18 cellular contexts compared by ENCODE assay signal in genomic region chr10:5860039-5860438, GRCh38. TPM values are rescaled to one million over a fixed set of nuclear protein-coding genes. Genes with fewer than 3 reads are reported as not detected.
DNase-seq lines count a peak whose midpoint lies in the region; ATAC-seq, FAIRE-seq and TF ChIP-seq lines count a peak whose summit lies in the region.
"Had no signal": no experiment of that assay in that cellular context is flagged by ENCODE, and none has a peak within 500 bp of the region (broad histone marks: within the 10 kb centered on the region; RNA-seq: fewer than 3 reads in every experiment).

No MANE protein-coding gene starts in this region.

- no peaks in the 10 kb centered on the region for H3K27me3 ChIP-seq in cardiac muscle cell
- no peaks in the 10 kb centered on the region for H3K27me3 ChIP-seq in H1 (replicated peaks in 1 of 4; ENCODE audit: control insufficient read depth in 3 of 4, extremely low read depth in 1 of 4, insufficient read depth in 3 of 4, low read length in 3 of 4)
- H3K27me3 ChIP-seq: SJCRH30, testis, vagina had no signal

- 95% methylated on average over 6 of the region's 6 CpGs; no CpG with 5 or more reads in 1 of the 2 experiments for WGBS in H1 (ENCODE audit: extremely low coverage in 1 of 2, insufficient coverage in 1 of 2, insufficient read length in 1 of 2, insufficient replicate concordance in 2 of 2, low coverage in 1 of 2, low lambda C conversion rate in 2 of 2, missing lambda C conversion rate in 1 of 2), 2 experiments

- H3K4me3 ChIP-seq in cardiac muscle cell, result no peak overlapping the region
- no peak overlapping the region for H3K4me3 ChIP-seq in H1 (ENCODE audit: extremely low read depth in 1 of 4, insufficient read depth in 2 of 4, low read depth in 3 of 4, low read length in 4 of 4)
- H3K4me3 ChIP-seq: SJCRH30, testis, vagina had no signal

- no peak for TF ChIP-seq RAD21 in H1 (IDR thresholded peaks at IDR 0.05 in 1 of 2, conservative IDR thresholded peaks at IDR 0.05 in 1 of 2; ENCODE audit: low read depth in 2 of 2, low read length in 2 of 2)

- DNase-seq in cardiac muscle cell (ENCODE audit: low read depth in 1 of 2, low spot score in 1 of 2) (no peak), left ventricle myocardium superior (no peak), H1 (ENCODE audit: low read depth in 1 of 2, low spot score in 2 of 2) (no peak), substantia nigra (lab: John Stamatoyannopoulos, UW) (peak in 6 of 49 donors; percentile 11 to 36 (median 20))
- DNase-seq: 8988T; activated CD4-positive, alpha-beta T cell treated with anti-CD3 and anti-CD28 coated beads, Interleukin-2, amount 10 ng/mL, durations not matched to agents 7 days and 5 days; AML-193; DND-41; H9; NCI-H1417 treated with DMSO at 0.1 percent for 48 hours; NCI-H526 treated with DMSO at 0.1 percent for 48 hours; SJCRH30; testis had no signal

- H3K4me1 ChIP-seq in cardiac muscle cell (ENCODE audit: low read depth), result no peaks in the 10 kb centered on the region
- H3K4me1 ChIP-seq in H1 (replicated peaks in 1 of 4; ENCODE audit: control insufficient read depth in 3 of 4, insufficient read depth in 4 of 4, low read length in 3 of 4), result no peaks in the 10 kb centered on the region; a peak in 1 of 7 replicates
- H3K4me1 ChIP-seq: SJCRH30, testis, vagina had no signal

- TF ChIP-seq EP300 in H1 (IDR thresholded peaks at IDR 0.05; ENCODE audit: borderline replicate concordance in 1 of 2, low read depth in 2 of 2, low read length in 2 of 2), result no peak

- no peak overlapping the region for H3K56ac ChIP-seq in H1 (replicated peaks; ENCODE audit: insufficient read length, low read depth, low read length)

- H3K4me2 ChIP-seq in H1 (ENCODE audit: insufficient read depth in 1 of 2, low read depth in 2 of 2, low read length in 2 of 2), result no peak overlapping the region

- H4K20me1 ChIP-seq in H1 (replicated peaks in 1 of 2; ENCODE audit: control insufficient read depth in 1 of 2, insufficient read depth in 2 of 2, low read length in 2 of 2), result peaks cover 0 to 2% of the 10 kb centered on the region in 2 experiments

- no peaks in the 10 kb centered on the region for H3K23me2 ChIP-seq in H1 (ENCODE audit: low read depth, low read length)

- TF ChIP-seq CTCF in cardiac muscle cell (IDR thresholded peaks at IDR 0.05; ENCODE audit: low read depth, low read length) (no peak), H1 (IDR thresholded peaks at IDR 0.05; ENCODE audit: control extremely low read depth in 1 of 3, insufficient read depth in 1 of 3, low read depth in 1 of 3, low read length in 3 of 3) (no peak)

- no peak overlapping the region for H2AFZ ChIP-seq in H1 (ENCODE audit: low read length)

- peak overlapping the region; percentile 25; the same call in 1 of the 2 replicates for H4K8ac ChIP-seq in H1 (ENCODE audit: extremely low read depth, insufficient read depth, low read length)

- ATAC-seq in left ventricle myocardium superior (no peak), GM18519 (IDR thresholded peaks at IDR 0.05; ENCODE audit: low FRiP score, unreplicated experiment) (no peak), HG03196 (IDR thresholded peaks at IDR 0.05; ENCODE audit: unreplicated experiment) (no peak)
- ATAC-seq: activated T-helper 17 cell treated with anti-CD3 and anti-CD28 coated beads, Interleukin-2, amount 50 U/mL, for 72 hours; natural killer cell treated with Interleukin-12 subunit alpha and Interleukin-12 subunit beta and Interleukin-15 and Interleukin-18, amount 100 ng/mL, for 72 hours had no signal

- H4K91ac ChIP-seq in H1 (replicated peaks; ENCODE audit: insufficient read length, low read length), result no peak overlapping the region

- H3K27ac ChIP-seq in cardiac muscle cell (peak overlapping the region; percentile 76), H1 (ENCODE audit: low read depth, low read length) (no peak overlapping the region), substantia nigra (ENCODE audit: low read depth, low read length, poor library complexity, severe bottlenecking) (peak overlapping the region; percentile 4)
- H3K27ac ChIP-seq: SJCRH30, testis, vagina had no signal

- no peaks in the 10 kb centered on the region for H3K36me3 ChIP-seq in cardiac muscle cell
- no peaks in the 10 kb centered on the region for H3K36me3 ChIP-seq in H1 (ENCODE audit: control insufficient read depth in 2 of 4, insufficient read depth in 4 of 4, low read length in 3 of 4)
- H3K36me3 ChIP-seq: SJCRH30, vagina had no signal

- H2BK120ac ChIP-seq in H1 (replicated peaks; ENCODE audit: low read depth, low read length), result no peak overlapping the region

- no peak overlapping the region for H3K14ac ChIP-seq in H1 (ENCODE audit: insufficient read length)

- H3K9me3 ChIP-seq in cardiac muscle cell (ENCODE audit: low read depth) (no peaks in the 10 kb centered on the region), H1 (ENCODE audit: insufficient read depth in 2 of 2, low read depth in 1 of 2, low read length in 1 of 2) (no peaks in the 10 kb centered on the region)
- H3K9me3 ChIP-seq: SJCRH30, testis, vagina had no signal

- H2BK20ac ChIP-seq in H1 (ENCODE audit: low read length), result no peak overlapping the region

- no peak overlapping the region for H3K23ac ChIP-seq in H1 (ENCODE audit: insufficient read length)

- CTCF ChIA-PET in H1 (lab: Charles Lee; ENCODE audit: partially characterized antibody), result interaction anchor here (0.8 to 9.6 kb wide), 5 partner anchors 13 to 231 kb away, joined by 3 to 70 read pairs (median 4); no protein-coding TSS in a partner anchor

- H3K9ac ChIP-seq in H1 (replicated peaks in 1 of 4; ENCODE audit: extremely low read depth in 1 of 4, low read depth in 3 of 4, low read length in 3 of 4), result no peak overlapping the region

- no peak overlapping the region for H2AK5ac ChIP-seq in H1 (ENCODE audit: low read depth, low read length)

- no peak overlapping the region for H3K4ac ChIP-seq in H1 (replicated peaks; ENCODE audit: insufficient read length, low read depth, low read length)

- H2BK5ac ChIP-seq in H1 (ENCODE audit: low read depth, low read length), result no peak overlapping the region

- H2BK12ac ChIP-seq in H1 (ENCODE audit: low read depth, low read length), result no peak overlapping the region

- H3K79me1 ChIP-seq in H1 (ENCODE audit: low read depth, low read length), result no peaks in the 10 kb centered on the region

- no peak overlapping the region for H2BK15ac ChIP-seq in H1 (ENCODE audit: low read length)

- no peak overlapping the region for H3K18ac ChIP-seq in H1 (ENCODE audit: extremely low read depth, low read length)

- POLR2A ChIA-PET in H1 (lab: Charles Lee; ENCODE audit: partially characterized antibody), result interaction anchor here (0.7 to 3.6 kb wide), 4 partner anchors 9 to 170 kb away, joined by 3 to 14 read pairs (median 3); no protein-coding TSS in a partner anchor

- H4K5ac ChIP-seq in H1 (ENCODE audit: insufficient read length, low read depth, low read length), result no peak overlapping the region

- FAIRE-seq in H1 (lab: Jason Lieb, UNC), result no peak

- TF ChIP-seq POLR2A in H1 (IDR thresholded peaks at IDR 0.05; ENCODE audit: control extremely low read depth in 1 of 2, low read depth in 2 of 2, low read length in 2 of 2), result no peak

- H3K79me2 ChIP-seq in H1 (ENCODE audit: control insufficient read depth in 1 of 2, insufficient read depth in 2 of 2, low read length in 2 of 2), result no peaks in the 10 kb centered on the region

- intact Hi-C loops in left ventricle myocardium superior (cut with micrococcal nuclease), result no loop called here

TF ChIP-seq in H1, 55 proteins besides CTCF, POLR2A, EP300 and RAD21 (continues in another document):
- no peak for TF ChIP-seq PHF8 (conservative IDR thresholded peaks at IDR 0.05; ENCODE audit: low read depth, low read length)
- no peak for TF ChIP-seq POLR2AphosphoS5 (IDR thresholded peaks at IDR 0.05; ENCODE audit: low read depth, low read length)
- TF ChIP-seq SIRT6 (IDR thresholded peaks at IDR 0.05; ENCODE audit: low read length), result no peak
- TF ChIP-seq RBBP5 (IDR thresholded peaks at IDR 0.05; ENCODE audit: borderline replicate concordance, low read depth, low read length), result no peak
- no peak for TF ChIP-seq TCF12 (IDR thresholded peaks at IDR 0.05; ENCODE audit: low read depth, low read length)

RNA-seq across cellular contexts. Expression of gene ANKRD16, which starts 29.7 kb away (rescaled TPM):
- 22.4 and 32.3 TPM in 2 replicates for total RNA-seq in cardiac muscle cell
- 29.0 and 33.8 TPM in 2 replicates for polyA plus RNA-seq in cardiac muscle cell
- 3.8 TPM for total RNA-seq in left ventricle myocardium superior
- 7.7 and 8.2 TPM in 2 replicates for total RNA-seq in H1 (2021; fragmentation: NEBNext Ultra II Directional; extraction: Animal tissue kit (Norgen Biotek cat#: 25700))
- polyA plus RNA-seq in H1 (2011; rRNA removed), result 12.7 and 14.2 TPM in 2 replicates
- polyA plus RNA-seq in H1 (2011; cell fraction: cytosol; rRNA removed), result 12.0 TPM
- 29.1 TPM for polyA plus RNA-seq in H1 (2011; cell fraction: nucleus; rRNA removed)
- 4.8 to 9.1 TPM (median 8.1 TPM) in 4 replicates for polyA plus RNA-seq in H1 (2012, experiment 1 of 2)
- polyA plus RNA-seq in H1 (2012, experiment 2 of 2), result 4.8 TPM
- 5.5 TPM for polyA plus RNA-seq in H1 (2013, experiment 1 of 2)
- polyA plus RNA-seq in H1 (2013, experiment 2 of 2), result 5.1 TPM
- 19.9 and 35.7 TPM in 2 replicates for polyA minus RNA-seq in H1 (2011; rRNA and poly(A)+ RNA removed)
- 10.9 TPM for polyA minus RNA-seq in H1 (2011; cell fraction: cytosol; rRNA and poly(A)+ RNA removed)
- polyA minus RNA-seq in H1 (2011; cell fraction: nucleus; rRNA and poly(A)+ RNA removed), result 28.6 TPM

RNA-seq across cellular contexts. Expression of gene FBH1, which starts 30.0 kb away (rescaled TPM):
- total RNA-seq in cardiac muscle cell (168 and 196 TPM in 2 replicates), left ventricle myocardium superior (78.7 TPM)
- polyA plus RNA-seq in cardiac muscle cell (185 and 213 TPM in 2 replicates), H1 (2011; rRNA removed) (31.1 and 42.2 TPM in 2 replicates)
- total RNA-seq in H1 (2021; fragmentation: NEBNext Ultra II Directional; extraction: Animal tissue kit (Norgen Biotek cat#: 25700)), result 49.0 and 51.8 TPM in 2 replicates
- polyA plus RNA-seq in H1 (2011; cell fraction: cytosol; rRNA removed), result 40.1 TPM
- 131 TPM for polyA plus RNA-seq in H1 (2011; cell fraction: nucleus; rRNA removed)
- 34.3 to 44.6 TPM (median 42.2 TPM) in 4 replicates for polyA plus RNA-seq in H1 (2012, experiment 1 of 2)
- 10.6 TPM for polyA plus RNA-seq in H1 (2012, experiment 2 of 2)
- 23.4 TPM for polyA plus RNA-seq in H1 (2013, experiment 1 of 2)
- 22.8 TPM for polyA plus RNA-seq in H1 (2013, experiment 2 of 2)
- polyA minus RNA-seq in H1 (2011; rRNA and poly(A)+ RNA removed), result 125 TPM in 2 replicates
- polyA minus RNA-seq in H1 (2011; cell fraction: cytosol; rRNA and poly(A)+ RNA removed), result 54.8 TPM
- 104 TPM for polyA minus RNA-seq in H1 (2011; cell fraction: nucleus; rRNA and poly(A)+ RNA removed)

RNA-seq across cellular contexts. Expression of gene GDI2, which starts 46.8 kb away (rescaled TPM):
- total RNA-seq in cardiac muscle cell (218 and 234 TPM in 2 replicates), left ventricle myocardium superior (107 TPM)
- polyA plus RNA-seq in cardiac muscle cell (182 and 230 TPM in 2 replicates), H1 (2011; rRNA removed) (168 and 169 TPM in 2 replicates)
- total RNA-seq in H1 (2021; fragmentation: NEBNext Ultra II Directional; extraction: Animal tissue kit (Norgen Biotek cat#: 25700)), result 368 and 385 TPM in 2 replicates
- 220 TPM for polyA plus RNA-seq in H1 (2011; cell fraction: cytosol; rRNA removed)
- polyA plus RNA-seq in H1 (2011; cell fraction: nucleus; rRNA removed), result 87.8 TPM
- 221 to 393 TPM (median 248 TPM) in 4 replicates for polyA plus RNA-seq in H1 (2012, experiment 1 of 2)
- 32.4 TPM for polyA plus RNA-seq in H1 (2012, experiment 2 of 2)
- 216 TPM for polyA plus RNA-seq in H1 (2013, experiment 1 of 2)
- polyA plus RNA-seq in H1 (2013, experiment 2 of 2), result 215 TPM
- 172 and 297 TPM in 2 replicates for polyA minus RNA-seq in H1 (2011; rRNA and poly(A)+ RNA removed)
- polyA minus RNA-seq in H1 (2011; cell fraction: cytosol; rRNA and poly(A)+ RNA removed), result 300 TPM
- polyA minus RNA-seq in H1 (2011; cell fraction: nucleus; rRNA and poly(A)+ RNA removed), result 219 TPM
